ENCODE assay signal across 20 cellular contexts in genomic region chr5:150762216-150762615, GRCh38. TPM values are rescaled to one million over a fixed set of nuclear protein-coding genes. Genes with fewer than 3 reads are reported as not detected.
DNase-seq lines count a peak whose midpoint lies in the region; ATAC-seq and TF ChIP-seq lines count a peak whose summit lies in the region.
"Had no signal": no experiment of that assay in that cellular context is flagged by ENCODE, and none has a peak within 500 bp of the region (broad histone marks: within the 10 kb centered on the region; RNA-seq: fewer than 3 reads in every experiment).

No MANE protein-coding gene starts in this region.

- H3K4me3 ChIP-seq in epithelial cell of esophagus (ENCODE audit: low read length) (no peak overlapping the region), trophoblast cell (ENCODE audit: low read depth, low read length) (no peak overlapping the region)
- H3K4me3 ChIP-seq: GM23338, lung, neural progenitor cell, Peyer's patch had no signal

- H3K36me3 ChIP-seq in trophoblast cell (ENCODE audit: control insufficient read depth in 1 of 2, insufficient read depth in 2 of 2, low read length in 2 of 2): no peaks in the 10 kb centered on the region
- H3K36me3 ChIP-seq: neural progenitor cell, Peyer's patch had no signal

- no peak overlapping the region for H4K12ac ChIP-seq in trophoblast cell (ENCODE audit: low read depth, low read length)

- no peaks in the 10 kb centered on the region for H3K9me3 ChIP-seq in trophoblast cell (ENCODE audit: insufficient read depth, low read depth, low read length)
- H3K9me3 ChIP-seq: Peyer's patch had no signal

- H2BK120ac ChIP-seq in trophoblast cell (ENCODE audit: insufficient read depth, low read length, poor library complexity): no peak overlapping the region

- H3K9me3 Mint-ChIP-seq in endothelial cell (ENCODE audit: unreplicated experiment) (no peaks in the 10 kb centered on the region), nephron progenitor cell (peaks cover 16% of the 10 kb centered on the region)
- H3K9me3 Mint-ChIP-seq: activated naive CD8-positive, alpha-beta T cell treated with anti-CD3 and anti-CD28 coated beads, Interleukin-2, amount 50 U/mL, for 24 hours; activated T-cell treated with anti-CD3 and anti-CD28 coated beads, Interleukin-2, amount 50 U/mL, for 24 hours; T-helper 1 cell treated with Interleukin-12 subunit alpha and Interleukin-12 subunit beta and Interleukin-4 antibody, amounts not matched to agents 30 μg/mL and 1 μg/mL, for 36 hours had no signal

- H3K4me1 Mint-ChIP-seq in endothelial cell (ENCODE audit: unreplicated experiment) (peaks cover 6% of the 10 kb centered on the region), nephron progenitor cell (peaks cover 19% of the 10 kb centered on the region)

- no peaks in the 10 kb centered on the region for H3K79me2 ChIP-seq in trophoblast cell (ENCODE audit: control insufficient read depth, insufficient read depth, low read length, poor library complexity)

- no peak overlapping the region for H3K9ac ChIP-seq in trophoblast cell (ENCODE audit: low read length)
- H3K9ac ChIP-seq: neural progenitor cell had no signal

- ATAC-seq in HG03457 (IDR thresholded peaks at IDR 0.05; ENCODE audit: unreplicated experiment): no peak
- ATAC-seq: activated CD4-positive, alpha-beta T cell treated with anti-CD3 and anti-CD28 coated beads for 36 hours; activated naive CD8-positive, alpha-beta T cell treated with anti-CD3 and anti-CD28 coated beads, Interleukin-2, amount 50 U/mL, for 24 hours; GM23338 had no signal

- H3K27me3 ChIP-seq in trophoblast cell (ENCODE audit: insufficient read depth, low read length): no peaks in the 10 kb centered on the region
- H3K27me3 ChIP-seq: neural progenitor cell, Peyer's patch had no signal

- H2BK12ac ChIP-seq in trophoblast cell (ENCODE audit: low read length): no peak overlapping the region

- H4K91ac ChIP-seq in trophoblast cell (ENCODE audit: low read depth, low read length): no peak overlapping the region

- H3K4me2 ChIP-seq in trophoblast cell (ENCODE audit: low read length): no peak overlapping the region
- H3K4me2 ChIP-seq: GM23338, neural progenitor cell had no signal

- no peak overlapping the region for H3K14ac ChIP-seq in trophoblast cell (ENCODE audit: low read length)

- TF ChIP-seq CTCF in epithelial cell of esophagus (IDR thresholded peaks at IDR 0.05; ENCODE audit: insufficient read depth, low read depth, low read length, missing control alignments) (no peak), endothelial cell (IDR thresholded peaks at IDR 0.05; ENCODE audit: unreplicated experiment) (no peak), nephron progenitor cell (IDR thresholded peaks at IDR 0.05) (no peak)

- H3K27ac Mint-ChIP-seq in endothelial cell (ENCODE audit: unreplicated experiment) (no peak overlapping the region), nephron progenitor cell (no peak overlapping the region)
- H3K27ac Mint-ChIP-seq: activated CD4-positive, alpha-beta T cell treated with anti-CD3 and anti-CD28 coated beads for 36 hours; activated naive CD8-positive, alpha-beta T cell treated with anti-CD3 and anti-CD28 coated beads, Interleukin-2, amount 50 U/mL, for 24 hours; activated T-cell treated with anti-CD3 and anti-CD28 coated beads, Interleukin-2, amount 50 U/mL, for 24 hours; GM23338; T-helper 1 cell treated with Interleukin-12 subunit alpha and Interleukin-12 subunit beta and Interleukin-4 antibody, amounts not matched to agents 30 μg/mL and 1 μg/mL, for 36 hours had no signal

- peaks cover 10% of the 10 kb centered on the region for H3K79me1 ChIP-seq in trophoblast cell (ENCODE audit: low read length)

- no peak overlapping the region for H3K23ac ChIP-seq in trophoblast cell (ENCODE audit: low read length)

- H3K36me3 Mint-ChIP-seq in endothelial cell (ENCODE audit: low read depth, unreplicated experiment) (no peaks in the 10 kb centered on the region), nephron progenitor cell (ENCODE audit: low read depth) (peaks cover 9% of the 10 kb centered on the region)

- H2BK5ac ChIP-seq in trophoblast cell (ENCODE audit: low read depth, low read length, poor library complexity): no peak overlapping the region

- peaks cover 0 to 2% of the 10 kb centered on the region in 2 experiments for H3K4me1 ChIP-seq in trophoblast cell (ENCODE audit: control insufficient read depth in 1 of 2, insufficient read depth in 2 of 2, low read length in 2 of 2)
- H3K4me1 ChIP-seq: neural progenitor cell had no signal

- no peak overlapping the region for H2AK5ac ChIP-seq in trophoblast cell (ENCODE audit: low read length)

- no peak overlapping the region for H4K8ac ChIP-seq in trophoblast cell (ENCODE audit: low read depth, low read length)

- no peak overlapping the region for H3K27ac ChIP-seq in trophoblast cell (ENCODE audit: low read depth, low read length)
- H3K27ac ChIP-seq: neural progenitor cell had no signal

- H3K27me3 Mint-ChIP-seq in endothelial cell (ENCODE audit: unreplicated experiment): no peaks in the 10 kb centered on the region
- peaks cover 13% of the 10 kb centered on the region for H3K27me3 Mint-ChIP-seq in nephron progenitor cell (ENCODE audit: low read depth, poor library complexity)
- H3K27me3 Mint-ChIP-seq: activated CD4-positive, alpha-beta T cell treated with anti-CD3 and anti-CD28 coated beads for 36 hours; activated naive CD8-positive, alpha-beta T cell treated with anti-CD3 and anti-CD28 coated beads, Interleukin-2, amount 50 U/mL, for 24 hours; activated T-cell treated with anti-CD3 and anti-CD28 coated beads, Interleukin-2, amount 50 U/mL, for 24 hours had no signal

- no peak overlapping the region for H2AFZ ChIP-seq in trophoblast cell (ENCODE audit: insufficient read depth, low read length, poor library complexity)
- H2AFZ ChIP-seq: GM23338 had no signal

- WGBS in trophoblast cell (ENCODE audit: extremely low coverage, insufficient coverage, insufficient read length): no CpG with 5 or more reads among the region's 5 CpGs

- H3K18ac ChIP-seq in trophoblast cell (ENCODE audit: low read length): no peak overlapping the region

- no peak overlapping the region for H3K4ac ChIP-seq in trophoblast cell (ENCODE audit: low read depth, low read length)

- DNase-seq in CD1c-positive myeloid dendritic cell (ENCODE audit: extremely low spot score) (peak; percentile 56), NOMO-1 (lab: John Stamatoyannopoulos, UW; ENCODE audit: unreplicated experiment in 2 of 2) (peak; percentile 70 to 81), epithelial cell of esophagus (ENCODE audit: low read depth) (peak; percentile 72), trophoblast cell (peak; percentile 16 to 49), superior temporal gyrus (ENCODE audit: extremely low spot score) (no peak), endothelial cell (ENCODE audit: low spot score) (no peak), nephron progenitor cell (no peak)
- DNase-seq: activated CD4-positive, alpha-beta T cell treated with anti-CD3 and anti-CD28 coated beads for 36 hours; activated naive CD8-positive, alpha-beta T cell treated with anti-CD3 and anti-CD28 coated beads, Interleukin-2, amount 50 U/mL, for 24 hours; activated T-cell treated with anti-CD3 and anti-CD28 coated beads, Interleukin-2, amount 50 U/mL, for 24 hours; DMS153; erythroblast; NCI-H146; NCI-H510A; Peyer's patch had no signal

- no peak overlapping the region for H3K4me3 Mint-ChIP-seq in endothelial cell (ENCODE audit: unreplicated experiment)
- H3K4me3 Mint-ChIP-seq in nephron progenitor cell: no peak overlapping the region
- H3K4me3 Mint-ChIP-seq: activated CD4-positive, alpha-beta T cell treated with anti-CD3 and anti-CD28 coated beads for 36 hours; activated naive CD8-positive, alpha-beta T cell treated with anti-CD3 and anti-CD28 coated beads, Interleukin-2, amount 50 U/mL, for 24 hours; activated T-cell treated with anti-CD3 and anti-CD28 coated beads, Interleukin-2, amount 50 U/mL, for 24 hours; GM23338; neural progenitor cell; T-helper 1 cell treated with Interleukin-12 subunit alpha and Interleukin-12 subunit beta and Interleukin-4 antibody, amounts not matched to agents 30 μg/mL and 1 μg/mL, for 36 hours had no signal

RNA-seq across cellular contexts. Expression of gene DCTN4, which starts 3.4 kb away (rescaled TPM):
- polyA plus RNA-seq in trophoblast cell (2013): 28.3 and 28.9 TPM in 2 replicates
- 50.3 TPM for total RNA-seq in endothelial cell (ENCODE audit: unreplicated experiment)

RNA-seq across cellular contexts. Expression of gene SMIM3, which starts 16.3 kb away (rescaled TPM):
- polyA plus RNA-seq in trophoblast cell (2013): 2.8 and 3.3 TPM in 2 replicates
- total RNA-seq in endothelial cell (ENCODE audit: unreplicated experiment): 3.0 TPM

Comparison
In these comparisons a context has a peak if more than half of its experiments do, and no peak if none do; other contexts are left out.
1. DNase-seq: peak in CD1c-positive myeloid dendritic cell (single experiment), NOMO-1 (2 of 2), epithelial cell of esophagus (single experiment) and trophoblast cell (2 of 2); none in superior temporal gyrus (single experiment), endothelial cell (single experiment) and nephron progenitor cell (single experiment).